Comparison of ENCODE assay signal across 21 cellular contexts in the genomic region with DNA sequence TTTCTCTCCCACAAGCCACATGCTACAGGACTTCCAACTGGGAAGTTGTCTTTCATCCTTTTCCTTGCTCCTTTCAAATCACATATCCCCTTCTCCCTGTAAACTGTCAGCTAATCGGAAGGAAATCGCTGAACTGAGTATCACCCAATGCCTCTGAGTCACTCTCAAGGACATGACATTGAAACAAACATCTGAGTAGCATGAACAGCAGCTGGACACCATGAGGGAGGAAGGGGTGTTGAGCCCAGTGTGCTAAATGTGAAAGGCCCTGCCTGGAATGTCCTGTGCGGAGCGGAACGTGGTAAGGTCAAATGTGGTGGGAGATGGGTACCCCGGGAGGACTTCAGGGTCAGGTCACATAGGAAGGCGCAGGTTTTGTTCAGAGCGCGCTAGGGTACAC. TPM values are rescaled to one million over a fixed set of nuclear protein-coding genes. Genes with fewer than 3 reads are reported as not detected.
DNase-seq lines count a peak whose midpoint lies in the region; ATAC-seq, FAIRE-seq and TF ChIP-seq lines count a peak whose summit lies in the region.
"Had no signal": no experiment of that assay in that cellular context is flagged by ENCODE, and none has a peak within 500 bp of the region (broad histone marks: within the 10 kb centered on the region; RNA-seq: fewer than 3 reads in every experiment).

A gene with protein sequence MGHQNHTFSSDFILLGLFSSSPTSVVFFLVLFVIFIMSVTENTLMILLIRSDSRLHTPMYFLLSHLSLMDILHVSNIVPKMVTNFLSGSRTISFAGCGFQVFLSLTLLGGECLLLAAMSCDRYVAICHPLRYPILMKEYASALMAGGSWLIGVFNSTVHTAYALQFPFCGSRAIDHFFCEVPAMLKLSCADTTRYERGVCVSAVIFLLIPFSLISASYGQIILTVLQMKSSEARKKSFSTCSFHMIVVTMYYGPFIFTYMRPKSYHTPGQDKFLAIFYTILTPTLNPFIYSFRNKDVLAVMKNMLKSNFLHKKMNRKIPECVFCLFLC (plus strand): TSS at position 22 of the 400 bp plus-strand sequence. CDS start 8,880 bp downstream, outside the sequence.

- no peak within 1 kb of the TSS for H3K9ac ChIP-seq in K562 (ENCODE audit: insufficient read depth in 1 of 2, low read depth in 2 of 2, low read length in 2 of 2)
- H3K9ac ChIP-seq: GM23248 had no signal

- H3K4me2 ChIP-seq in K562 (ENCODE audit: insufficient read depth, low read length): no peak within 1 kb of the TSS; the same call in 1 of the 2 replicates

- DNase-seq in HCEC 1CT (peak; percentile 39), K562 (ENCODE audit: extremely low read depth in 1 of 4, low spot score in 3 of 4) (no peak), retina (peak; percentile 21), DMS153 treated with DMSO at 0.1 percent for 48 hours (lab: John Stamatoyannopoulos, UW; ENCODE audit: unreplicated experiment) (no peak)
- DNase-seq: ACHN; BE2C; C1 segment of cervical spinal cord; CD4-positive, CD25-positive, alpha-beta regulatory T cell; CD8-positive, alpha-beta memory T cell; COR-L47; DMS79 treated with DMSO at 0.1 percent for 48 hours; EL; GM23248; HFFc6 had no signal

- peak within 1 kb of the TSS; percentile 29; the same call in 1 of the 2 replicates for H2AFZ ChIP-seq in K562 (ENCODE audit: low read depth, low read length)
- H2AFZ ChIP-seq: GM23248 had no signal

- no peak for TF ChIP-seq EP300 in K562 (IDR thresholded peaks at IDR 0.05; ENCODE audit: low read length)

- H3K27ac ChIP-seq in K562 (ENCODE audit: extremely low read depth, low read depth, low read length): no peak within 1 kb of the TSS
- H3K27ac ChIP-seq: GM23248 had no signal

- no peak for TF ChIP-seq POLR2A in K562 (conservative IDR thresholded peaks at IDR 0.05)

- peak; percentile 63 for ATAC-seq in K562
- ATAC-seq in GM21786 (IDR thresholded peaks at IDR 0.05; ENCODE audit: unreplicated experiment): no peak
- ATAC-seq in GM19351 (IDR thresholded peaks at IDR 0.05; ENCODE audit: unreplicated experiment): no peak
- ATAC-seq: GM12878, HCT116 had no signal

- H3K79me2 ChIP-seq in K562 (ENCODE audit: control insufficient read depth, insufficient read depth, low read length): no peaks in the 10 kb centered on the region

- no peaks in the 10 kb centered on the region for H3K27me3 ChIP-seq in K562 (ENCODE audit: control insufficient read depth in 2 of 2, insufficient read depth in 2 of 2, low read length in 2 of 2)
- H3K27me3 ChIP-seq: BE2C had no signal

- in situ Hi-C loops in K562 (cut with MboI): no loop called here

- no peak for FAIRE-seq in K562 (lab: Jason Lieb, UNC)
- FAIRE-seq: A204.1, GM12878, H54 had no signal

- H3K9me1 ChIP-seq in K562 (ENCODE audit: control insufficient read depth, insufficient read depth, low read length): no peaks in the 10 kb centered on the region

- intact Hi-C loops in K562 (cut with micrococcal nuclease): no loop called here

- WGBS in K562 (ENCODE audit: insufficient coverage, low coverage, missing lambda C conversion rate): 11% methylated on average over 9 of the region's 9 CpGs

- H3K36me3 ChIP-seq in K562 (ENCODE audit: control insufficient read depth, insufficient read depth, low read length): no peaks in the 10 kb centered on the region
- H3K36me3 ChIP-seq: BE2C had no signal

- H3K4me1 ChIP-seq in K562 (replicated peaks in 1 of 2; ENCODE audit: control insufficient read depth in 2 of 2, insufficient read depth in 2 of 2, low read length in 2 of 2): no peaks in the 10 kb centered on the region
- H3K4me1 ChIP-seq: BE2C had no signal

- H4K20me1 ChIP-seq in K562 (replicated peaks; ENCODE audit: control insufficient read depth, insufficient read depth, low read length): no peaks in the 10 kb centered on the region

- no peak for TF ChIP-seq RAD21 in K562 (CRISPR knock-in tag; conservative IDR thresholded peaks at IDR 0.05 in 1 of 2, IDR thresholded peaks at IDR 0.05 in 1 of 2)

- CTCF ChIA-PET in K562 (lab: Yijun Ruan, JAX; ENCODE audit: low intra/inter-chr PET ratio): no interaction called here

- TF ChIP-seq CTCF in K562 (IDR thresholded peaks at IDR 0.05 in 2 of 3, conservative IDR thresholded peaks at IDR 0.05 in 1 of 3; ENCODE audit: insufficient read depth in 2 of 3, low read depth in 1 of 3, low read length in 3 of 3): no peak

- H3K4me3 ChIP-seq in K562: no peak within 1 kb of the TSS
- H3K4me3 ChIP-seq: GM12878, GM23248 had no signal

- POLR2A ChIA-PET in K562 (lab: Yijun Ruan, JAX): no interaction called here

- BruUV-seq in K562 (replicated peaks; lab: Mats Ljungman, UMichigan): no TSS peak

- H3K9me3 ChIP-seq in K562 (replicated peaks; ENCODE audit: control insufficient read depth, insufficient read depth, low read depth, low read length): no peaks in the 10 kb centered on the region
- H3K9me3 ChIP-seq: BE2C had no signal

TF ChIP-seq in K562, 482 proteins besides CTCF, POLR2A, EP300 and RAD21:
- no peak for TF ChIP-seq SMARCB1 (IDR thresholded peaks at IDR 0.05; ENCODE audit: insufficient read length, low read depth)
- TF ChIP-seq RBM34 (IDR thresholded peaks at IDR 0.05; ENCODE audit: borderline replicate concordance, insufficient read depth, low read length): no peak
- no peak for TF ChIP-seq PML (IDR thresholded peaks at IDR 0.05; ENCODE audit: low read length)
- TF ChIP-seq SMARCE1 (IDR thresholded peaks at IDR 0.05): no peak
- TF ChIP-seq FOSL1 (tag; conservative IDR thresholded peaks at IDR 0.05): peak; percentile 34; the same call in 1 of the 2 replicates
- no peak for TF ChIP-seq JUND (IDR thresholded peaks at IDR 0.05; ENCODE audit: borderline replicate concordance, low read depth, low read length)
- peak; percentile 31; the same call in 1 of the 3 replicates for TF ChIP-seq JUND (tag; IDR thresholded peaks at IDR 0.05; ENCODE audit: borderline replicate concordance, low read depth, low read length)
- 0 out of 2 replicates have a peak, but pooled peaks have one; percentile 30 for TF ChIP-seq ESRRA (IDR thresholded peaks at IDR 0.05; ENCODE audit: borderline replicate concordance, low read depth)

RNA-seq across cellular contexts. Expression of the gene that starts here (rescaled TPM):
- 0.21 TPM in 1 of 2 replicates, not detected in the other for total RNA-seq in K562 (2011; cell fraction: chromatin; rRNA removed; ENCODE audit: low replicate concordance)
- 0.17 TPM in 1 of 2 replicates, not detected in the other for total RNA-seq in K562 (2011; cell fraction: nucleolus; rRNA removed)
- total RNA-seq in K562 (2011; cell fraction: nucleoplasm; rRNA removed): 0.22 and 0.69 TPM in 2 replicates
- total RNA-seq in K562 (2014; rRNA removed) (not detected in 2 replicates), K562 (2014; rRNA removed; fragmentation: Illumina TruSeq; extraction: Trizol) (not detected in 2 replicates), K562 (2015; rRNA removed; fragmentation: Illumina TruSeq; extraction: Trizol) (not detected in 2 replicates), K562 (2021) (not detected in 2 replicates)
- polyA plus RNA-seq in K562 (2011; rRNA removed) (not detected in 2 replicates), K562 (2014; fragmentation: Illumina TruSeq; extraction: Trizol) (not detected in 2 replicates), K562 (2014; fragmentation: Nextera tagmentation; extraction: Ambion mirVana) (not detected), K562 (2014; rRNA removed) (not detected in 2 replicates)
- polyA plus RNA-seq in K562 (2011; cell fraction: cytosol; rRNA removed): not detected in 2 replicates
- polyA plus RNA-seq in K562 (2011; cell fraction: nucleus; rRNA removed): not detected in 2 replicates
- not detected in 2 replicates for polyA plus RNA-seq in K562 (2012)
- 0.14 TPM in 1 of 2 replicates, not detected in the other for polyA minus RNA-seq in K562 (2011; rRNA and poly(A)+ RNA removed)
- polyA minus RNA-seq in K562 (2011; cell fraction: cytosol; rRNA and poly(A)+ RNA removed): not detected in 2 replicates
- 0.22 TPM in 1 of 2 replicates, not detected in the other for polyA minus RNA-seq in K562 (2011; cell fraction: nucleus; rRNA and poly(A)+ RNA removed)
- total RNA-seq: CD4-positive, CD25-positive, alpha-beta regulatory T cell; CD8-positive, alpha-beta memory T cell; G401; GM12878; GM23248; HFFc6 had no signal
- polyA plus RNA-seq: CD4-positive, CD25-positive, alpha-beta regulatory T cell; CD8-positive, alpha-beta memory T cell; GM12878; GM23248 had no signal

Comparison
In these comparisons a context has a peak if more than half of its experiments do, and no peak if none do; other contexts are left out.
1. Peak in ATAC-seq in K562; RNA of the gene not detected or under 1 TPM.
2. DNase-seq: peak in HCEC 1CT (single experiment) and retina (single experiment); none in K562 (0 of 4) and DMS153 treated with DMSO at 0.1 percent for 48 hours (single experiment).